In the genomic region with DNA sequence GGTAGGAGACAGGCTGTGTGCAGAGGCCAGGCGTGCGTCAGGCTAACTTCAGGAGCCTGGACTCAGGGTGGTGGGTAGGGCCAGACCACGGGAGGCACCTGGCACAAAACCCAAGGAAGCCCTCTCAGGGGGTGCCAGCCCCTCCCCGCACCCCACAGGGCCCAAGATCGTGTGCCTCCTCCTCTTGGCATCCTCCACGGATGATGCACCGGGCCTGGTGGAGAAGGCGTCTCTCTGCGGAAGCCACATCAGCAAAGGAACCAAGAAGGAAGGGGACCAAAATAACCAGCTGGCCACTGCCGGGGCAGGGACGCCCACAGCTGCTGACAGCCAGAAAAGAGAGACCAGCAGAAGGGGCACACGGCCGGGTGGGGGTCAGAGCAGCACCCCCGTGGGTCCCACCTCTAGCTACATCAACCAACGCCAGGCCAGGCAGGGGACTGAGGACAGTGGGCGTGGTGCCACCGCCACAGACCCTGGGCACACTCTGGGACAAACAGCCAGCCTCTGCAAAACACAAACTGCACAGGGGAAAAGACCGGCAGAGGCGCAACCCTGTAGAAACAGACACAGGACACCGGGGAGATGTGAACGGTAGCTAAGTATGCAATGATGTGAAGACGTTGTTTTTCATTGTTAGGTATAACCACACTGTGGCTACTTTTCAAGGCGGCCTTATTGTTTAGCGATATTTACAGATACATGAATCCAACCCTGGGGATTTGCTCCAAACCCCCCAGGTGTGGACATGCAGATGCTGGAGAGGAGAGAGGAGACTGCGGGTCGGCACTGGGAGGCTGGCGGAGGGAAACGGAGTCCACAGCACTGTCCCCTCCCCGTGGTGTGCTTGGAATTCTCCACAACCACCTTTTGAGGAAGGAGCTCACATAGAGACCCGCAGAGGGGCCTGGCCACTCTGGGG, we compare ENCODE assay signal across 30 cellular contexts. TPM values are rescaled to one million over a fixed set of nuclear protein-coding genes. Genes with fewer than 3 reads are reported as not detected.
DNase-seq lines count a peak whose midpoint lies in the region; ATAC-seq, FAIRE-seq and TF ChIP-seq lines count a peak whose summit lies in the region.
"Had no signal": no experiment of that assay in that cellular context is flagged by ENCODE, and none has a peak within 500 bp of the region (broad histone marks: within the 10 kb centered on the region; RNA-seq: fewer than 3 reads in every experiment).

No MANE protein-coding gene starts in this region.

- no peak for TF ChIP-seq POLR2A in GM12892 (IDR thresholded peaks at IDR 0.05; ENCODE audit: low read depth, low read length)

- H3K27ac Mint-ChIP-seq in stimulated activated naive B cell treated with anti-CD40 and anti-IgM and Interleukin-4, amounts not matched to agents 10 μg/mL and 1 μg/mL and 100 μg/mL, for 72 hours, result no peak overlapping the region
- H3K27ac Mint-ChIP-seq: activated CD4-positive, alpha-beta T cell treated with anti-CD3 and anti-CD28 coated beads, Interleukin-2, amount 10 ng/mL, durations not matched to agents 7 days and 5 days; activated CD8-positive, alpha-beta memory T cell treated with anti-CD3 and anti-CD28 coated beads, Interleukin-2, amount 10 ng/mL, durations not matched to agents 7 days and 5 days; CD4-positive, alpha-beta memory T cell; effector memory CD8-positive, alpha-beta T cell; T-helper 2 cell treated with Interferon-gamma antibody and Interleukin-4, amounts not matched to agents 5 μg/mL and 100 μg/mL, for 36 hours had no signal

- no peak overlapping the region for H3K4me3 Mint-ChIP-seq in stimulated activated naive B cell treated with anti-CD40 and anti-IgM and Interleukin-4, amounts not matched to agents 10 μg/mL and 1 μg/mL and 100 μg/mL, for 72 hours
- H3K4me3 Mint-ChIP-seq: activated CD4-positive, alpha-beta T cell treated with anti-CD3 and anti-CD28 coated beads, Interleukin-2, amount 10 ng/mL, durations not matched to agents 7 days and 5 days; activated CD8-positive, alpha-beta memory T cell treated with anti-CD3 and anti-CD28 coated beads, Interleukin-2, amount 10 ng/mL, durations not matched to agents 7 days and 5 days; CD4-positive, alpha-beta memory T cell; effector memory CD8-positive, alpha-beta T cell; IgD-negative memory B cell; T-helper 2 cell treated with Interferon-gamma antibody and Interleukin-4, amounts not matched to agents 5 μg/mL and 100 μg/mL, for 36 hours had no signal

- H3K27ac ChIP-seq in SJCRH30, result no peak overlapping the region
- H3K27ac ChIP-seq: body of pancreas, esophagus muscularis mucosa, neutrophil, stomach, tibial nerve, VCaP had no signal

- H3K27me3 ChIP-seq in BE2C (no peaks in the 10 kb centered on the region), SJCRH30 (no peaks in the 10 kb centered on the region)
- H3K27me3 ChIP-seq: body of pancreas, neutrophil had no signal

- no peak for FAIRE-seq in GM12892 (lab: Jason Lieb, UNC)
- FAIRE-seq: frontal cortex had no signal

- no peaks in the 10 kb centered on the region for H3K4me1 Mint-ChIP-seq in stimulated activated naive B cell treated with anti-CD40 and anti-IgM and Interleukin-4, amounts not matched to agents 10 μg/mL and 1 μg/mL and 100 μg/mL, for 72 hours
- H3K4me1 Mint-ChIP-seq: activated CD4-positive, alpha-beta T cell treated with anti-CD3 and anti-CD28 coated beads, Interleukin-2, amount 10 ng/mL, durations not matched to agents 7 days and 5 days; activated CD8-positive, alpha-beta memory T cell treated with anti-CD3 and anti-CD28 coated beads, Interleukin-2, amount 10 ng/mL, durations not matched to agents 7 days and 5 days; CD4-positive, alpha-beta memory T cell; IgD-negative memory B cell had no signal

- no peak overlapping the region for H3K4me3 ChIP-seq in BE2C (ENCODE audit: low read depth, low read length)
- H3K4me3 ChIP-seq in SJCRH30, result no peak overlapping the region
- H3K4me3 ChIP-seq: body of pancreas, esophagus muscularis mucosa, stomach, tibial nerve had no signal

- H3K9me3 ChIP-seq in BE2C (no peaks in the 10 kb centered on the region), SJCRH30 (replicated peaks) (no peaks in the 10 kb centered on the region)
- H3K9me3 ChIP-seq: body of pancreas, esophagus muscularis mucosa, neutrophil, stomach, tibial nerve had no signal

- no peak for TF ChIP-seq CTCF in BE2C (IDR thresholded peaks at IDR 0.05; ENCODE audit: low read depth, low read length)

- H3K36me3 Mint-ChIP-seq in stimulated activated naive B cell treated with anti-CD40 and anti-IgM and Interleukin-4, amounts not matched to agents 10 μg/mL and 1 μg/mL and 100 μg/mL, for 72 hours, result no peaks in the 10 kb centered on the region
- H3K36me3 Mint-ChIP-seq: activated CD8-positive, alpha-beta memory T cell treated with anti-CD3 and anti-CD28 coated beads, Interleukin-2, amount 10 ng/mL, durations not matched to agents 7 days and 5 days; CD4-positive, alpha-beta memory T cell; IgD-negative memory B cell had no signal

- DNase-seq in BE2C, result peak; percentile 2
- peak; percentile 6 for DNase-seq in GM12892 (ENCODE audit: insufficient read length)
- peak; percentile 36 for DNase-seq in islet precursor cell
- DNase-seq in posterior cingulate gyrus, result peak in 6 of 10 donors; percentile 3 to 70 (median 32)
- no peak for DNase-seq in stimulated activated naive B cell treated with anti-CD40 and anti-IgM and Interleukin-4, amounts not matched to agents 10 μg/mL and 1 μg/mL and 100 μg/mL, for 72 hours
- DNase-seq in foreskin melanocyte, result no peak
- no peak for DNase-seq in SJCRH30
- DNase-seq: activated CD4-positive, alpha-beta T cell treated with anti-CD3 and anti-CD28 coated beads, Interleukin-2, amount 10 ng/mL, durations not matched to agents 7 days and 5 days; activated CD8-positive, alpha-beta memory T cell treated with anti-CD3 and anti-CD28 coated beads, Interleukin-2, amount 10 ng/mL, durations not matched to agents 7 days and 5 days; CD4-positive, alpha-beta memory T cell; DMS 273 treated with DMSO at 0.1 percent for 48 hours; effector memory CD8-positive, alpha-beta T cell; hypothalamus; NCI-H1092 treated with DMSO at 0.1 percent for 48 hours; NCI-H1930; NCI-H2227 treated with DMSO at 0.1 percent for 48 hours; NCI-H748 treated with DMSO at 0.1 percent for 48 hours; RPMI8226; stomach had no signal

- H3K36me3 ChIP-seq in BE2C (no peaks in the 10 kb centered on the region), SJCRH30 (no peaks in the 10 kb centered on the region)
- H3K36me3 ChIP-seq: esophagus muscularis mucosa, neutrophil, stomach, tibial nerve had no signal

- intact Hi-C loops in posterior cingulate gyrus (cut with DNase I), result no loop called here

- peaks cover 0 to 1% of the 10 kb centered on the region in 2 donors for H3K9me3 Mint-ChIP-seq in stimulated activated naive B cell treated with anti-CD40 and anti-IgM and Interleukin-4, amounts not matched to agents 10 μg/mL and 1 μg/mL and 100 μg/mL, for 72 hours
- H3K9me3 Mint-ChIP-seq: activated CD4-positive, alpha-beta T cell treated with anti-CD3 and anti-CD28 coated beads, Interleukin-2, amount 10 ng/mL, durations not matched to agents 7 days and 5 days; effector memory CD8-positive, alpha-beta T cell; T-helper 2 cell treated with Interferon-gamma antibody and Interleukin-4, amounts not matched to agents 5 μg/mL and 100 μg/mL, for 36 hours had no signal

- H3K4me1 ChIP-seq in BE2C, result peaks cover 16% of the 10 kb centered on the region; the same call in 1 of the 2 replicates
- H3K4me1 ChIP-seq in SJCRH30, result peaks cover 16% of the 10 kb centered on the region; the same call in 1 of the 2 replicates
- H3K4me1 ChIP-seq: body of pancreas, esophagus muscularis mucosa, stomach, tibial nerve had no signal

- peaks cover 19% of the 10 kb centered on the region in 2 donors for H3K27me3 Mint-ChIP-seq in stimulated activated naive B cell treated with anti-CD40 and anti-IgM and Interleukin-4, amounts not matched to agents 10 μg/mL and 1 μg/mL and 100 μg/mL, for 72 hours
- H3K27me3 Mint-ChIP-seq: activated CD4-positive, alpha-beta T cell treated with anti-CD3 and anti-CD28 coated beads, Interleukin-2, amount 10 ng/mL, durations not matched to agents 7 days and 5 days; activated CD8-positive, alpha-beta memory T cell treated with anti-CD3 and anti-CD28 coated beads, Interleukin-2, amount 10 ng/mL, durations not matched to agents 7 days and 5 days had no signal

- no peak for ATAC-seq in stimulated activated naive B cell treated with anti-CD40 and anti-IgM and Interleukin-4, amounts not matched to agents 10 μg/mL and 1 μg/mL and 100 μg/mL, for 72 hours (replicated peaks)
- ATAC-seq: activated CD8-positive, alpha-beta memory T cell treated with anti-CD3 and anti-CD28 coated beads, Interleukin-2, amount 10 ng/mL, durations not matched to agents 7 days and 5 days; body of pancreas; effector memory CD8-positive, alpha-beta T cell; HCT116 had no signal

RNA-seq across cellular contexts. Expression of a gene that starts 26.1 kb away (rescaled TPM):
- 1.9 TPM for polyA plus RNA-seq in BE2C (2012; ENCODE audit: insufficient read depth, insufficient read length, low read depth)
- not detected for polyA plus RNA-seq in GM12892 (2012; ENCODE audit: missing spikeins)
- not detected in 2 replicates for total RNA-seq in SJCRH30 (2014; rRNA removed; shearing (Covaris generic))
- total RNA-seq: activated CD4-positive, alpha-beta T cell treated with anti-CD3 and anti-CD28 coated beads, Interleukin-2, amount 10 ng/mL, durations not matched to agents 7 days and 5 days; activated CD8-positive, alpha-beta memory T cell treated with anti-CD3 and anti-CD28 coated beads, Interleukin-2, amount 10 ng/mL, durations not matched to agents 7 days and 5 days; CD4-positive, alpha-beta memory T cell; frontal cortex; lung microvascular endothelial cell; renal cortical epithelial cell had no signal
- polyA plus RNA-seq: CD4-positive, alpha-beta memory T cell; IgD-negative memory B cell had no signal

RNA-seq across cellular contexts. Expression of a gene that starts 51.1 kb away (rescaled TPM):
- polyA plus RNA-seq in BE2C (2012; ENCODE audit: insufficient read depth, insufficient read length, low read depth), result 0.80 TPM
- polyA plus RNA-seq in GM12892 (2012; ENCODE audit: missing spikeins), result not detected
- total RNA-seq in SJCRH30 (2014; rRNA removed; shearing (Covaris generic)), result not detected in 2 replicates
- total RNA-seq: activated CD4-positive, alpha-beta T cell treated with anti-CD3 and anti-CD28 coated beads, Interleukin-2, amount 10 ng/mL, durations not matched to agents 7 days and 5 days; activated CD8-positive, alpha-beta memory T cell treated with anti-CD3 and anti-CD28 coated beads, Interleukin-2, amount 10 ng/mL, durations not matched to agents 7 days and 5 days; CD4-positive, alpha-beta memory T cell; lung microvascular endothelial cell; renal cortical epithelial cell had no signal
- polyA plus RNA-seq: CD4-positive, alpha-beta memory T cell; IgD-negative memory B cell had no signal

Comparison
In these comparisons a context has a peak if more than half of its experiments do, and no peak if none do; other contexts are left out.
1. DNase-seq: peak in BE2C (single experiment), GM12892 (single experiment), islet precursor cell (single experiment) and posterior cingulate gyrus (6 of 10); none in stimulated activated naive B cell treated with anti-CD40 and anti-IgM and Interleukin-4, amounts not matched to agents 10 μg/mL and 1 μg/mL and 100 μg/mL, for 72 hours (single experiment), foreskin melanocyte (single experiment) and SJCRH30 (0 of 2).